8 cellular contexts compared by ENCODE assay signal in genomic region chr5:160439205-160439600, GRCh38. TPM values are rescaled to one million over a fixed set of nuclear protein-coding genes. Genes with fewer than 3 reads are reported as not detected.
A peak's percentile ranks its signal among the peaks of the same experiment; 100 is the strongest.
DNase-seq lines count a peak whose midpoint lies in the region; ATAC-seq and TF ChIP-seq lines count a peak whose summit lies in the region.

No MANE protein-coding gene starts in this region.

- POLR2A ChIA-PET in activated CD4-positive, alpha-beta memory T cell treated with anti-CD3 and anti-CD28 coated beads for 36 hours (lab: Charles Lee) = interaction anchor here (1.6 to 3.2 kb wide), 6 partner anchors 15 to 68 kb away, joined by 4 to 37 read pairs (median 6); partner anchors contain the start of gene SLU7

- peak; percentile 91 for TF ChIP-seq CTCF in CD14-positive monocyte (IDR thresholded peaks at IDR 0.05)

- H3K4me1 Mint-ChIP-seq in CD14-positive monocyte = peaks cover 24% of the 10 kb centered on the region
- H3K4me1 Mint-ChIP-seq in activated CD4-positive, alpha-beta memory T cell treated with anti-CD3 and anti-CD28 coated beads for 36 hours (ENCODE audit: low read depth) = peaks cover 30% of the 10 kb centered on the region

- DNase-seq in CD14-positive monocyte (ENCODE audit: low spot score) (peak; percentile 65), NCI-H748 treated with DMSO at 0.1 percent for 48 hours (lab: John Stamatoyannopoulos, UW) (peak; percentile 85), lung microvascular endothelial cell (ENCODE audit: low read depth in 2 of 2) (peak; percentile 84 to 88)
- peak; percentile 93 for DNase-seq in activated CD4-positive, alpha-beta memory T cell treated with anti-CD3 and anti-CD28 coated beads for 36 hours
- peak; percentile 87 for DNase-seq in effector CD4-positive, alpha-beta T cell
- DNase-seq in stimulated activated CD4-positive, alpha-beta T cell treated with anti-CD3 and anti-CD28 coated beads, TNF-alpha, amount 100 ng/mL, for 48 hours (ENCODE audit: low read depth in 3 of 3) = peak; percentile 79 to 85 (median 81)

- peak overlapping the region; percentile 94 to 98 for H3K4me3 Mint-ChIP-seq in CD14-positive monocyte
- peak overlapping the region; percentile 80 for H3K4me3 Mint-ChIP-seq in activated CD4-positive, alpha-beta memory T cell treated with anti-CD3 and anti-CD28 coated beads for 36 hours

- ATAC-seq in GM19372 (IDR thresholded peaks at IDR 0.05; ENCODE audit: low read depth, unreplicated experiment) (peak; percentile 51), HG03469 (IDR thresholded peaks at IDR 0.05; ENCODE audit: unreplicated experiment) (peak; percentile 35)

- H3K9me3 Mint-ChIP-seq in CD14-positive monocyte = no peaks in the 10 kb centered on the region
- no peaks in the 10 kb centered on the region for H3K9me3 Mint-ChIP-seq in activated CD4-positive, alpha-beta memory T cell treated with anti-CD3 and anti-CD28 coated beads for 36 hours

- no peaks in the 10 kb centered on the region for H3K36me3 Mint-ChIP-seq in CD14-positive monocyte
- no peaks in the 10 kb centered on the region for H3K36me3 Mint-ChIP-seq in activated CD4-positive, alpha-beta memory T cell treated with anti-CD3 and anti-CD28 coated beads for 36 hours

- CTCF ChIA-PET in activated CD4-positive, alpha-beta memory T cell treated with anti-CD3 and anti-CD28 coated beads for 36 hours (lab: Charles Lee) = interaction anchor here (0.6 to 4.7 kb wide), 29 partner anchors 9 to 1110 kb away, joined by 3 to 155 read pairs (median 9); partner anchors contain the start of genes PTTG1 and SLU7

- peak overlapping the region in 6 of 7 donors; percentile 58 to 87 (median 74) for H3K27ac Mint-ChIP-seq in CD14-positive monocyte
- H3K27ac Mint-ChIP-seq in activated CD4-positive, alpha-beta memory T cell treated with anti-CD3 and anti-CD28 coated beads for 36 hours = peak overlapping the region; percentile 94

- intact Hi-C loops in CD14-positive monocyte (cut with micrococcal nuclease) = loop anchor here in 1 of 2 donors (5.0 kb wide), 1 partner anchor 68 kb away; no protein-coding TSS in a partner anchor
- intact Hi-C loops in activated CD4-positive, alpha-beta memory T cell treated with anti-CD3 and anti-CD28 coated beads for 36 hours (cut with micrococcal nuclease) = loop anchor here (1.0 to 10.0 kb wide), 12 partner anchors 20 to 1106 kb away; partner anchors contain the start of genes GABRB2 and SLU7

- peaks cover 0 to 5% (median 2%) of the 10 kb centered on the region in 3 donors for H3K27me3 Mint-ChIP-seq in CD14-positive monocyte (ENCODE audit: low read depth in 3 of 3)
- H3K27me3 Mint-ChIP-seq in activated CD4-positive, alpha-beta memory T cell treated with anti-CD3 and anti-CD28 coated beads for 36 hours = no peaks in the 10 kb centered on the region

RNA-seq across cellular contexts. Expression of gene PTTG1, which starts 17.5 kb away (rescaled TPM):
- polyA plus RNA-seq in CD14-positive monocyte = 1 to 10 TPM; 2.5 to 3.3 TPM
- 100 to 1,000 TPM; 228 to 236 TPM for total RNA-seq in activated CD4-positive, alpha-beta memory T cell treated with anti-CD3 and anti-CD28 coated beads for 36 hours
- total RNA-seq in lung microvascular endothelial cell = 25.8 and 64.3 TPM in 2 replicates

RNA-seq across cellular contexts. Expression of gene SLU7, which starts 20.3 kb away (rescaled TPM):
- polyA plus RNA-seq in CD14-positive monocyte = 10 to 100 TPM; 38.4 to 61.6 TPM
- 10 to 100 TPM; 45.9 to 46.4 TPM for total RNA-seq in activated CD4-positive, alpha-beta memory T cell treated with anti-CD3 and anti-CD28 coated beads for 36 hours
- total RNA-seq in lung microvascular endothelial cell = 41.4 and 67.3 TPM in 2 replicates

RNA-seq across cellular contexts. Expression of gene FAM200C, which starts 39.3 kb away (rescaled TPM):
- under 1 TPM in 1 of 2 donors, not detected in 1; 0.08 TPM for polyA plus RNA-seq in CD14-positive monocyte
- 1 to 10 TPM; 1.1 to 1.4 TPM for total RNA-seq in activated CD4-positive, alpha-beta memory T cell treated with anti-CD3 and anti-CD28 coated beads for 36 hours
- total RNA-seq in lung microvascular endothelial cell = 2.0 and 3.2 TPM in 2 replicates

Comparison
In these comparisons a context has a peak if more than half of its experiments do, and no peak if none do; other contexts are left out.
1. Peak in every context shown above with its lines: DNase-seq and ATAC-seq.